Comparison of ENCODE assay signal across 8 cellular contexts in genomic region chr3:184337315-184337714, GRCh38. TPM values are rescaled to one million over a fixed set of nuclear protein-coding genes. Genes with fewer than 3 reads are reported as not detected.
A peak's percentile ranks its signal among the peaks of the same experiment; 100 is the strongest.
DNase-seq lines count a peak whose midpoint lies in the region; ATAC-seq and TF ChIP-seq lines count a peak whose summit lies in the region.

TSS of gene FAM131A (plus strand) at chr3:184337600. CDS start at chr3:184337631, 31 bp downstream.

- H3K4me2 ChIP-seq in PC-3 (ENCODE audit: low read length), result peak within 1 kb of the TSS; percentile 98

- H3K36me3 ChIP-seq in PC-3 (ENCODE audit: low read depth, low read length) (peaks cover 22% of the 10 kb centered on the region; the same call in 1 of the 2 replicates), endocrine pancreas (ENCODE audit: control insufficient read depth, insufficient read depth, low read length) (peaks cover 9% of the 10 kb centered on the region)

- H3K27ac Mint-ChIP-seq in type B pancreatic cell, result peak within 1 kb of the TSS; percentile 98

- peaks cover 21% of the 10 kb centered on the region for H3K36me3 Mint-ChIP-seq in type B pancreatic cell

- no peaks in the 10 kb centered on the region for H3K9me3 ChIP-seq in PC-3 (ENCODE audit: low read length)
- no peaks in the 10 kb centered on the region for H3K9me3 ChIP-seq in endocrine pancreas (ENCODE audit: control insufficient read depth, low read length)

- ATAC-seq in PC-3, result no peak

- H3K27me3 Mint-ChIP-seq in type B pancreatic cell, result no peaks in the 10 kb centered on the region

- DNase-seq in C1 segment of cervical spinal cord (lab: John Stamatoyannopoulos, UW), result peak in 11 of 14 donors; percentile 21 to 88 (median 62)
- no peak for DNase-seq in PC-3
- DNase-seq in middle frontal gyrus (ENCODE audit: extremely low spot score, low spot score), result peak; percentile 59
- DNase-seq in type B pancreatic cell (ENCODE audit: extremely low spot score, unreplicated experiment), result no peak
- DNase-seq in iPS-NIHi7 (ENCODE audit: extremely low spot score), result no peak
- DNase-seq in NCI-H2029 treated with DMSO at 0.1 percent for 48 hours (lab: John Stamatoyannopoulos, UW), result no peak
- DNase-seq in activated CD8-positive, alpha-beta memory T cell treated with anti-CD3 and anti-CD28 coated beads for 24 hours, result no peak

- H3K4me1 ChIP-seq in PC-3 (ENCODE audit: insufficient read depth, low read length) (peaks cover 48% of the 10 kb centered on the region), endocrine pancreas (ENCODE audit: control insufficient read depth, insufficient read depth, low read length) (no peaks in the 10 kb centered on the region)

- peak within 1 kb of the TSS; percentile 89 for H3K9ac ChIP-seq in PC-3 (ENCODE audit: low read length)
- H3K9ac ChIP-seq in endocrine pancreas (ENCODE audit: control insufficient read depth, insufficient read depth, low read length), result peak within 1 kb of the TSS; percentile 75

- no peaks in the 10 kb centered on the region for H3K9me3 Mint-ChIP-seq in type B pancreatic cell

- peaks cover 24% of the 10 kb centered on the region for H3F3A ChIP-seq in PC-3 (ENCODE audit: low read length, unreplicated experiment)

- peaks cover 29% of the 10 kb centered on the region for H3K4me1 Mint-ChIP-seq in type B pancreatic cell (ENCODE audit: unreplicated experiment)

- H2AFZ ChIP-seq in PC-3 (ENCODE audit: low read length), result peak within 1 kb of the TSS; percentile 13; the same call in 1 of the 2 replicates

- TF ChIP-seq CTCF in PC-3 (conservative IDR thresholded peaks at IDR 0.05; ENCODE audit: low read depth, low read length) (no peak), type B pancreatic cell (conservative IDR thresholded peaks at IDR 0.05) (no peak)

- peak within 1 kb of the TSS; percentile 95 for H3K27ac ChIP-seq in PC-3 (ENCODE audit: low read length)

- POLR2A ChIA-PET in PC-3 (lab: Charles Lee; ENCODE audit: unreplicated experiment), result no interaction called here

- peaks cover 29% of the 10 kb centered on the region for H3K79me2 ChIP-seq in PC-3 (ENCODE audit: low read length)

- BruUV-seq in PC-3 (replicated peaks; lab: Mats Ljungman, UMichigan), result TSS peak; percentile 17

- no peaks in the 10 kb centered on the region for H3K27me3 ChIP-seq in PC-3 (ENCODE audit: low read length)
- H3K27me3 ChIP-seq in endocrine pancreas (ENCODE audit: control insufficient read depth, insufficient read depth, low read length), result no peaks in the 10 kb centered on the region

- no peaks in the 10 kb centered on the region for H4K20me1 ChIP-seq in PC-3 (ENCODE audit: low read length)

- intact Hi-C loops in PC-3 (cut with micrococcal nuclease), result loop anchor here (2.0 kb wide), 1 partner anchor 25 kb away; no protein-coding TSS in a partner anchor

- peak within 1 kb of the TSS; percentile 91 for H3K4me3 Mint-ChIP-seq in type B pancreatic cell

- H3K4me3 ChIP-seq in PC-3 (ENCODE audit: low read length) (peak within 1 kb of the TSS; percentile 71), endocrine pancreas (ENCODE audit: control insufficient read depth, insufficient read depth, low read length) (peak within 1 kb of the TSS; percentile 44)

- CTCF ChIA-PET in PC-3 (lab: Charles Lee), result no interaction called here

- no peaks in the 10 kb centered on the region for H3K9me2 ChIP-seq in PC-3 (replicated peaks; ENCODE audit: low read length)

RNA-seq across cellular contexts. Expression of gene FAM131A, which starts in this region (rescaled TPM):
- total RNA-seq in PC-3 (2014; rRNA removed) (21.9 and 24.2 TPM in 2 replicates), type B pancreatic cell (ENCODE audit: low replicate concordance) (13.2 and 18.3 TPM in 2 replicates)

Comparison
In these comparisons a context has a peak if more than half of its experiments do, and no peak if none do; other contexts are left out.
1. DNase-seq: peak in C1 segment of cervical spinal cord (11 of 14) and middle frontal gyrus (single experiment); none in PC-3 (single experiment), type B pancreatic cell (single experiment), iPS-NIHi7 (single experiment), NCI-H2029 treated with DMSO at 0.1 percent for 48 hours (single experiment) and activated CD8-positive, alpha-beta memory T cell treated with anti-CD3 and anti-CD28 coated beads for 24 hours (single experiment).